8 cellular contexts compared by ENCODE assay signal in the genomic region with DNA sequence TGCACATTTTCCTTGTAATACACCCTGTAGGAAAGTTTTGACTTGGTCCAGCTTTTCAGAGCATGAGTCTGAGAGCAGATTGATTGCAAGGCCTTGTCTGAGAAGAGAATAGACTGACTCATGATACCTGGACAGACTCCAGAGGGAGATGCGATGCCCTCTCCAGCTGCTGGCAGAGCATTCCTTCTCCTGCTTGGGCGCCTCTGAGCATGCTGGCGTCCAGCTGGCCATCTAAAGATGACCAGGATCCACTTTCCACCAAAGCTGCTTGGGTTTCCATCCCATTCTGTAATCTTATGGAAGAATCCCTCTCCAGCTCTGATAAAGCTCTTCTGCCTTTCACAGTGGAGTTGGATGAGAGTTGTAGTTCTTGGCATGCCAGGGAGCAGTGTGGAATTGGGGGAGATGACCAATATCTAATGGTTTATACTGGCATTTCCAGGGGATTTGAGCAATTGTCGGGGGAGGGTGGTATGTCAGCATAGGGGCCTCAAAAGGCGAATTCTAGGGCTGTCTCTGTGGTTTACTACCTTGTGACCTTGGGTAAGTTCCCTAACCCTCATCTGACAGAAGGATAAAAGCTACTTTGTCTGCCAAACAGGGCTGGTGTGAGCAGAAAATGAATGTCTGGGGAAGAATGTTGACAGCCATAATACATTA. TPM values are rescaled to one million over a fixed set of nuclear protein-coding genes. Genes with fewer than 3 reads are reported as not detected.
DNase-seq lines count a peak whose midpoint lies in the region; ATAC-seq, FAIRE-seq and TF ChIP-seq lines count a peak whose summit lies in the region.

No MANE protein-coding gene starts in this region.

- ATAC-seq in GM12878 (peak; percentile 57), thoracic aorta (ENCODE audit: insufficient number of reproducible peaks, low FRiP score, low read depth) (peak; percentile 53), HG03097 (IDR thresholded peaks at IDR 0.05; ENCODE audit: low FRiP score, unreplicated experiment) (no peak)

- intact Hi-C loops in GM12878 (cut with micrococcal nuclease; ENCODE audit: unreplicated experiment): loop anchor here (1.0 kb wide), 1 partner anchor 19 kb away; a partner anchor contains a TSS

- no peak for TF ChIP-seq RAD21 in GM12878 (IDR thresholded peaks at IDR 0.05; ENCODE audit: insufficient read depth, low read depth, low read length)

- no TSS peak for BruUV-seq in GM12878 (replicated peaks; lab: Mats Ljungman, UMichigan)

- H3K27ac ChIP-seq in GM12878 (ENCODE audit: control insufficient read depth, insufficient read depth): peak overlapping the region; percentile 77
- peak overlapping the region; percentile 81 to 84 for H3K27ac ChIP-seq in thoracic aorta

- FAIRE-seq in GM12878 (lab: Jason Lieb, UNC): no peak

- peak; percentile 90 for DNase-seq in AG08395 (ENCODE audit: low spot score)
- peak; percentile 81 for DNase-seq in HT1080 (ENCODE audit: low read depth)
- no peak for DNase-seq in GM12878 (ENCODE audit: low read depth, low spot score)
- DNase-seq in kidney tubule cell (ENCODE audit: low spot score): peak; percentile 86
- no peak for DNase-seq in thoracic aorta (ENCODE audit: low spot score)
- no peak for DNase-seq in NCI-H524 treated with DMSO at 0.1 percent for 48 hours (lab: John Stamatoyannopoulos, UW)
- DNase-seq in KG1 (lab: John Stamatoyannopoulos, UW): no peak

- CTCF ChIA-PET in GM12878 (lab: Yijun Ruan, JAX): interaction anchor here (1.3 to 4.2 kb wide), 4 partner anchors 12 to 54 kb away, joined by 6 to 30 read pairs (median 8); a partner anchor contains a TSS

- SMC1A ChIA-PET in GM12878 (lab: Charles Lee; ENCODE audit: uncharacterized antibody, unreplicated experiment): interaction anchor here (0.6 to 4.7 kb wide), 7 partner anchors 14 to 107 kb away, joined by 3 to 30 read pairs (median 11); a partner anchor contains a TSS

- TF ChIP-seq POLR2A in GM12878 (IDR thresholded peaks at IDR 0.05; ENCODE audit: low read depth, low read length): no peak

- H4K20me1 ChIP-seq in GM12878 (ENCODE audit: control insufficient read depth, insufficient read depth): peaks cover 16% of the 10 kb centered on the region

- H3K9me3 ChIP-seq in GM12878 (replicated peaks; ENCODE audit: control insufficient read depth, insufficient read depth, low read length): no peaks in the 10 kb centered on the region
- H3K9me3 ChIP-seq in thoracic aorta: no peaks in the 10 kb centered on the region

- H3K4me3 ChIP-seq in GM12878 (peak overlapping the region; percentile 44), thoracic aorta (peak overlapping the region; percentile 70)

- H3K27me3 ChIP-seq in GM12878 (replicated peaks in 1 of 2; ENCODE audit: control insufficient read depth in 2 of 2, insufficient read depth in 2 of 2, low read length in 1 of 2) (no peaks in the 10 kb centered on the region), thoracic aorta (replicated peaks; ENCODE audit: insufficient read depth) (no peaks in the 10 kb centered on the region)

- H3K4me2 ChIP-seq in GM12878 (ENCODE audit: control insufficient read depth, insufficient read depth): peak overlapping the region; percentile 77

- no peak overlapping the region for H2AFZ ChIP-seq in GM12878 (ENCODE audit: control insufficient read depth, low read depth, low read length)

- H3K4me1 ChIP-seq in GM12878 (ENCODE audit: control insufficient read depth, insufficient read depth, low read length): peaks cover 37% of the 10 kb centered on the region
- H3K4me1 ChIP-seq in thoracic aorta (ENCODE audit: control insufficient read depth in 1 of 2, low read depth in 2 of 2): peaks cover 38 to 74% of the 10 kb centered on the region in 2 donors

- H3K79me2 ChIP-seq in GM12878 (ENCODE audit: control insufficient read depth, insufficient read depth, low read length): peaks cover 87% of the 10 kb centered on the region

- TF ChIP-seq EP300 in GM12878 (IDR thresholded peaks at IDR 0.05; ENCODE audit: borderline replicate concordance in 1 of 2, control insufficient read depth in 1 of 2, low read depth in 2 of 2, low read length in 2 of 2): no peak

- RAD21 ChIA-PET in GM12878 (lab: Charles Lee; ENCODE audit: unreplicated experiment): interaction anchor here (0.6 to 3.5 kb wide), 7 partner anchors 12 to 151 kb away, joined by 3 to 37 read pairs (median 10); a partner anchor contains a TSS

- in situ Hi-C loops in GM12878 (cut with MboI): no loop called here

- peaks cover 4 to 8% of the 10 kb centered on the region in 2 experiments; a peak in 3 of 4 replicates for H3K36me3 ChIP-seq in GM12878 (ENCODE audit: control insufficient read depth in 2 of 2, insufficient read depth in 2 of 2, low read length in 1 of 2)
- no peaks in the 10 kb centered on the region for H3K36me3 ChIP-seq in thoracic aorta

- H3K9ac ChIP-seq in GM12878 (ENCODE audit: control insufficient read depth, insufficient read depth, low read length): peak overlapping the region; percentile 53

- no peak for TF ChIP-seq CTCF in GM12878 (IDR thresholded peaks at IDR 0.05 in 2 of 3, conservative IDR thresholded peaks at IDR 0.05 in 1 of 3; ENCODE audit: control insufficient read depth in 2 of 3, extremely low read depth in 1 of 3, insufficient read depth in 1 of 3, low read depth in 3 of 3, low read length in 3 of 3)
- no peak for TF ChIP-seq CTCF in thoracic aorta (IDR thresholded peaks at IDR 0.05)

- POLR2A ChIA-PET in GM12878 (lab: Charles Lee): interaction anchor here (0.5 to 3.6 kb wide), 11 partner anchors 9 to 288 kb away, joined by 3 to 34 read pairs (median 5); a partner anchor contains a TSS

- 46% methylated on average over 5 of the region's 5 CpGs for WGBS in GM12878 (ENCODE audit: insufficient coverage, insufficient replicate concordance, low lambda C conversion rate, missing lambda C conversion rate)

RNA-seq across cellular contexts. Expression of a gene that starts 19.5 kb away (rescaled TPM):
- 158 and 175 TPM in 2 replicates for total RNA-seq in HT1080 (2014; rRNA removed; shearing (Covaris generic))
- 155 and 159 TPM in 2 replicates for polyA plus RNA-seq in HT1080 (2015; cell fraction: cytosol; rRNA removed)
- 67.2 and 68.4 TPM in 2 replicates for polyA plus RNA-seq in HT1080 (2015; cell fraction: nucleus; rRNA removed)
- 30.7 and 31.8 TPM in 2 replicates for total RNA-seq in GM12878 (2013; cell fraction: nucleolus; rRNA removed)
- total RNA-seq in GM12878 (2014; rRNA removed) (110 and 114 TPM in 2 replicates), GM12878 (2014; rRNA removed; fragmentation: Illumina TruSeq; extraction: Trizol) (95.7 and 99.0 TPM in 2 replicates), GM12878 (2021) (207 and 213 TPM in 2 replicates), thoracic aorta (10 to 100 TPM; 79.4 to 85.4 TPM)
- 69.2 TPM for polyA plus RNA-seq in GM12878 (2011; ENCODE audit: low read depth)
- polyA plus RNA-seq in GM12878 (2011; rRNA removed) (93.8 and 132 TPM in 2 replicates), GM12878 (2014; fragmentation: Illumina TruSeq; extraction: Trizol) (77.8 and 158 TPM in 2 replicates), GM12878 (2014; fragmentation: Nextera tagmentation; extraction: Ambion mirVana) (10 to 100 TPM in 1 of 2 experiments, 1 to 10 TPM in 1; 5.6 to 14.7 TPM), GM12878 (2014; rRNA removed) (157 and 182 TPM in 2 replicates), GM12878 (2016; fragmentation: Nextera tagmentation; extraction: Ambion mirVana) (100 to 1,000 TPM; 106 to 113 TPM)
- polyA plus RNA-seq in GM12878 (2011; cell fraction: cytosol; rRNA removed): 229 and 233 TPM in 2 replicates
- 92.8 and 95.5 TPM in 2 replicates for polyA plus RNA-seq in GM12878 (2011; cell fraction: nucleus; rRNA removed)
- 98.4 and 98.9 TPM in 2 replicates for polyA plus RNA-seq in GM12878 (2012)
- polyA minus RNA-seq in GM12878 (2011; rRNA and poly(A)+ RNA removed): 70.2 and 111 TPM in 2 replicates
- polyA minus RNA-seq in GM12878 (2011; cell fraction: cytosol; rRNA and poly(A)+ RNA removed): 55.7 and 58.5 TPM in 2 replicates
- polyA minus RNA-seq in GM12878 (2011; cell fraction: nucleus; rRNA and poly(A)+ RNA removed): 15.0 and 24.8 TPM in 2 replicates

RNA-seq across cellular contexts. Expression of a gene that starts 34.3 kb away (rescaled TPM):
- 9.7 and 12.8 TPM in 2 replicates for total RNA-seq in HT1080 (2014; rRNA removed; shearing (Covaris generic))
- 8.7 and 15.1 TPM in 2 replicates for polyA plus RNA-seq in HT1080 (2015; cell fraction: cytosol; rRNA removed)
- 13.2 TPM in 2 replicates for polyA plus RNA-seq in HT1080 (2015; cell fraction: nucleus; rRNA removed)
- 65.2 and 68.2 TPM in 2 replicates for total RNA-seq in GM12878 (2013; cell fraction: nucleolus; rRNA removed)
- 11.6 and 13.2 TPM in 2 replicates for total RNA-seq in GM12878 (2014; rRNA removed)
- total RNA-seq in GM12878 (2014; rRNA removed; fragmentation: Illumina TruSeq; extraction: Trizol): 9.9 and 10.5 TPM in 2 replicates
- 13.2 and 15.5 TPM in 2 replicates for total RNA-seq in GM12878 (2021)
- polyA plus RNA-seq in GM12878 (2011; ENCODE audit: low read depth): 7.5 TPM
- 16.1 and 23.8 TPM in 2 replicates for polyA plus RNA-seq in GM12878 (2011; rRNA removed)
- 24.7 and 31.1 TPM in 2 replicates for polyA plus RNA-seq in GM12878 (2011; cell fraction: cytosol; rRNA removed)
- polyA plus RNA-seq in GM12878 (2011; cell fraction: nucleus; rRNA removed): 33.4 and 48.5 TPM in 2 replicates
- 10.0 and 16.2 TPM in 2 replicates for polyA plus RNA-seq in GM12878 (2012)
- 10.2 and 15.0 TPM in 2 replicates for polyA plus RNA-seq in GM12878 (2014; fragmentation: Illumina TruSeq; extraction: Trizol)
- polyA plus RNA-seq in GM12878 (2014; fragmentation: Nextera tagmentation; extraction: Ambion mirVana): 1 to 10 TPM; 6.1 to 6.2 TPM
- 16.8 and 17.0 TPM in 2 replicates for polyA plus RNA-seq in GM12878 (2014; rRNA removed)
- polyA plus RNA-seq in GM12878 (2016; fragmentation: Nextera tagmentation; extraction: Ambion mirVana): 10 to 100 TPM; 16.8 to 19.0 TPM
- 30.0 and 30.9 TPM in 2 replicates for polyA minus RNA-seq in GM12878 (2011; rRNA and poly(A)+ RNA removed)
- 6.1 and 9.3 TPM in 2 replicates for polyA minus RNA-seq in GM12878 (2011; cell fraction: cytosol; rRNA and poly(A)+ RNA removed)
- 12.5 and 17.8 TPM in 2 replicates for polyA minus RNA-seq in GM12878 (2011; cell fraction: nucleus; rRNA and poly(A)+ RNA removed)
- 10 to 100 TPM; 71.2 to 72.2 TPM for total RNA-seq in thoracic aorta

RNA-seq across cellular contexts. Expression of a gene that starts 50.6 kb away (rescaled TPM):
- not detected in 2 replicates for total RNA-seq in HT1080 (2014; rRNA removed; shearing (Covaris generic))
- not detected in 2 replicates for polyA plus RNA-seq in HT1080 (2015; cell fraction: cytosol; rRNA removed)
- polyA plus RNA-seq in HT1080 (2015; cell fraction: nucleus; rRNA removed): not detected in 2 replicates
- total RNA-seq in GM12878 (2013; cell fraction: nucleolus; rRNA removed): not detected in 2 replicates
- total RNA-seq in GM12878 (2014; rRNA removed) (0.28 and 0.33 TPM in 2 replicates), GM12878 (2014; rRNA removed; fragmentation: Illumina TruSeq; extraction: Trizol) (not detected in 2 replicates), GM12878 (2021) (0.05 TPM in 2 replicates), thoracic aorta (not detected)
- polyA plus RNA-seq in GM12878 (2011; ENCODE audit: low read depth): not detected
- polyA plus RNA-seq in GM12878 (2011; rRNA removed) (0.14 and 0.57 TPM in 2 replicates), GM12878 (2014; fragmentation: Illumina TruSeq; extraction: Trizol) (0.09 and 0.33 TPM in 2 replicates), GM12878 (2014; fragmentation: Nextera tagmentation; extraction: Ambion mirVana) (1 to 10 TPM in 1 of 2 experiments, under 1 TPM in 1; 0.24 to 1.1 TPM), GM12878 (2014; rRNA removed) (0.03 and 0.09 TPM in 2 replicates), GM12878 (2016; fragmentation: Nextera tagmentation; extraction: Ambion mirVana) (under 1 TPM; 0.19 to 0.60 TPM)
- polyA plus RNA-seq in GM12878 (2011; cell fraction: cytosol; rRNA removed): 0.42 and 0.45 TPM in 2 replicates
- 2.0 and 2.6 TPM in 2 replicates for polyA plus RNA-seq in GM12878 (2011; cell fraction: nucleus; rRNA removed)
- 0.07 TPM in 1 of 2 replicates, not detected in the other for polyA plus RNA-seq in GM12878 (2012)
- polyA minus RNA-seq in GM12878 (2011; rRNA and poly(A)+ RNA removed): 0.07 and 0.15 TPM in 2 replicates
- polyA minus RNA-seq in GM12878 (2011; cell fraction: cytosol; rRNA and poly(A)+ RNA removed): not detected in 2 replicates
- polyA minus RNA-seq in GM12878 (2011; cell fraction: nucleus; rRNA and poly(A)+ RNA removed): 0.24 TPM in 1 of 2 replicates, not detected in the other

RNA-seq across cellular contexts. Expression of a gene that starts 53.9 kb away (rescaled TPM):
- total RNA-seq in HT1080 (2014; rRNA removed; shearing (Covaris generic)): 104 and 117 TPM in 2 replicates
- polyA plus RNA-seq in HT1080 (2015; cell fraction: cytosol; rRNA removed): 62.8 and 66.9 TPM in 2 replicates
- polyA plus RNA-seq in HT1080 (2015; cell fraction: nucleus; rRNA removed): 72.0 and 77.8 TPM in 2 replicates
- total RNA-seq in GM12878 (2013; cell fraction: nucleolus; rRNA removed): 90.9 and 92.9 TPM in 2 replicates
- total RNA-seq in GM12878 (2014; rRNA removed): 76.6 and 76.9 TPM in 2 replicates
- 53.1 and 56.2 TPM in 2 replicates for total RNA-seq in GM12878 (2014; rRNA removed; fragmentation: Illumina TruSeq; extraction: Trizol)
- total RNA-seq in GM12878 (2021): 51.3 and 55.4 TPM in 2 replicates
- 34.9 TPM for polyA plus RNA-seq in GM12878 (2011; ENCODE audit: low read depth)
- polyA plus RNA-seq in GM12878 (2011; rRNA removed): 78.9 and 98.0 TPM in 2 replicates
- 113 and 116 TPM in 2 replicates for polyA plus RNA-seq in GM12878 (2011; cell fraction: cytosol; rRNA removed)
- 88.8 and 94.5 TPM in 2 replicates for polyA plus RNA-seq in GM12878 (2011; cell fraction: nucleus; rRNA removed)
- 63.5 and 63.9 TPM in 2 replicates for polyA plus RNA-seq in GM12878 (2012)
- 52.1 and 54.9 TPM in 2 replicates for polyA plus RNA-seq in GM12878 (2014; fragmentation: Illumina TruSeq; extraction: Trizol)
- polyA plus RNA-seq in GM12878 (2014; fragmentation: Nextera tagmentation; extraction: Ambion mirVana): 10 to 100 TPM; 16.3 to 21.1 TPM
- polyA plus RNA-seq in GM12878 (2014; rRNA removed): 62.7 and 69.3 TPM in 2 replicates
- 10 to 100 TPM; 58.7 to 59.2 TPM for polyA plus RNA-seq in GM12878 (2016; fragmentation: Nextera tagmentation; extraction: Ambion mirVana)
- 61.8 and 105 TPM in 2 replicates for polyA minus RNA-seq in GM12878 (2011; rRNA and poly(A)+ RNA removed)
- 24.5 and 33.2 TPM in 2 replicates for polyA minus RNA-seq in GM12878 (2011; cell fraction: cytosol; rRNA and poly(A)+ RNA removed)
- 42.2 and 50.8 TPM in 2 replicates for polyA minus RNA-seq in GM12878 (2011; cell fraction: nucleus; rRNA and poly(A)+ RNA removed)
- 10 to 100 TPM; 38.9 to 55.1 TPM for total RNA-seq in thoracic aorta

Comparison
In these comparisons a context has a peak if more than half of its experiments do, and no peak if none do; other contexts are left out.
1. DNase-seq: peak in AG08395 (single experiment), HT1080 (single experiment) and kidney tubule cell (single experiment); none in GM12878 (single experiment), thoracic aorta (single experiment), NCI-H524 treated with DMSO at 0.1 percent for 48 hours (single experiment) and KG1 (single experiment).